1 cellular context compared by ENCODE assay signal in the genomic region with DNA sequence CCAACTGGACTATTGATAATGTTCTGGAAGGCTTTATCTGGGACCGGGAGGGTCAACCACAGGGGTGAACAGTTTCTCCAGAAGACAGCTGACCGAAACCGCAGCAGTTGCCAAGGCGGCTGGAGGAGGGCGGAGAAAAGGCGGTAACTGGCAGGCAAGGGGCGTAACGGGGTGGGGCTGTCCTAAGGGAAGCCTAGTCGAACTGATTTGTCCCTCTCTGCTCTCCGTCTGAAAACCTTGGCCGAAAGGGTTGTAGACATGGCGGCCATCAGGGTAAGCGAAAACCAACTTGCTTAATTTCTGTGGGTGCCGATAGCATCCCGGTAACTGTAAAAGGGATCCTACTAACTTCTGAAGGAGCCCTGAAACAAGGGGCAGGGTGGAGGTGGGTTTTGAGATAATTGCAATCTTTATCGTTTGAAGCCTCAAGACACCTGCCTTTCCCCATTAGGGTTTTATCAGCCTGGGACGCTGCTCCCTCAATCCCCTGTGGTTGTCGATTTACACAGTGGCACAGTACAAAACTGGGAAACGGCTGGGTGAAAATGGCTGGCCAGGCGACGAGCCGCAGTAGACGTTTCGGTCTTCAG.
TF ChIP-seq lines count a peak whose summit lies in the region.

A gene with protein sequence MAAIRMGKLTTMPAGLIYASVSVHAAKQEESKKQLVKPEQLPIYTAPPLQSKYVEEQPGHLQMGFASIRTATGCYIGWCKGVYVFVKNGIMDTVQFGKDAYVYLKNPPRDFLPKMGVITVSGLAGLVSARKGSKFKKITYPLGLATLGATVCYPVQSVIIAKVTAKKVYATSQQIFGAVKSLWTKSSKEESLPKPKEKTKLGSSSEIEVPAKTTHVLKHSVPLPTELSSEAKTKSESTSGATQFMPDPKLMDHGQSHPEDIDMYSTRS (plus strand): TSS at position 223 of the 590 bp plus-strand sequence. CDS start 36 bp downstream, at position 259.

TF ChIP-seq in HepG2, 621 proteins besides CTCF, POLR2A, EP300 and RAD21 (continued from another document and continues in another):
- TF ChIP-seq ZFP37 (CRISPR knock-in tag; IDR thresholded peaks at IDR 0.05; ENCODE audit: borderline replicate concordance) (no peak), TOPORS (CRISPR knock-in tag; IDR thresholded peaks at IDR 0.05) (no peak), NR3C1 (CRISPR knock-in tag; IDR thresholded peaks at IDR 0.05) (no peak), EED (CRISPR knock-in tag; IDR thresholded peaks at IDR 0.05) (no peak), FOXA3 (CRISPR knock-in tag; IDR thresholded peaks at IDR 0.05) (no peak), YEATS2 (CRISPR knock-in tag; IDR thresholded peaks at IDR 0.05; ENCODE audit: borderline replicate concordance) (no peak), MAFK (conservative IDR thresholded peaks at IDR 0.05 in 1 of 2, IDR thresholded peaks at IDR 0.05 in 1 of 2; ENCODE audit: low read length in 2 of 2) (no peak), RBM22 (optimal IDR thresholded peaks at IDR 0.05; ENCODE audit: low read length) (no peak), RFX5 (IDR thresholded peaks at IDR 0.05; ENCODE audit: low read depth, low read length) (peak; percentile 78), FOSL2 (CRISPR knock-in tag; IDR thresholded peaks at IDR 0.05) (no peak), PHF8 (CRISPR knock-in tag; IDR thresholded peaks at IDR 0.05) (peak; percentile 66), HDAC1 (CRISPR knock-in tag; IDR thresholded peaks at IDR 0.05) (no peak), SAFB2 (CRISPR knock-in tag; IDR thresholded peaks at IDR 0.05; ENCODE audit: borderline replicate concordance, low read depth) (no peak), ZNF891 (CRISPR knock-in tag; IDR thresholded peaks at IDR 0.05) (no peak), ZNF296 (CRISPR knock-in tag; conservative IDR thresholded peaks at IDR 0.05) (no peak), ZNF772 (CRISPR knock-in tag; IDR thresholded peaks at IDR 0.05) (no peak), TCF7L2 (IDR thresholded peaks at IDR 0.05; ENCODE audit: low read depth, low read length) (no peak), XRCC5 (optimal IDR thresholded peaks at IDR 0.05; ENCODE audit: low read length) (peak; percentile 35), MEIS2 (CRISPR knock-in tag; IDR thresholded peaks at IDR 0.05) (no peak), ONECUT2 (CRISPR knock-in tag; IDR thresholded peaks at IDR 0.05) (no peak), CCAR2 (optimal IDR thresholded peaks at IDR 0.05; ENCODE audit: low read depth, low read length) (no peak), AKAP8 (CRISPR knock-in tag; IDR thresholded peaks at IDR 0.05) (no peak), CCDC6 (CRISPR knock-in tag; IDR thresholded peaks at IDR 0.05) (no peak), DPF2 (CRISPR knock-in tag; IDR thresholded peaks at IDR 0.05; ENCODE audit: borderline replicate concordance, low read depth) (no peak), SMARCE1 (IDR thresholded peaks at IDR 0.05; ENCODE audit: borderline replicate concordance) (no peak), ZNF75D (CRISPR knock-in tag; IDR thresholded peaks at IDR 0.05; ENCODE audit: borderline replicate concordance) (no peak), ZNF713 (CRISPR knock-in tag; IDR thresholded peaks at IDR 0.05) (no peak), TAF15 (IDR thresholded peaks at IDR 0.05; ENCODE audit: low read depth, low read length, poor library complexity, severe bottlenecking) (no peak), ZBTB42 (CRISPR knock-in tag; IDR thresholded peaks at IDR 0.05) (no peak), ZBTB20 (CRISPR knock-in tag; IDR thresholded peaks at IDR 0.05; ENCODE audit: borderline replicate concordance, low read depth) (no peak), CENPX (CRISPR knock-in tag; IDR thresholded peaks at IDR 0.05) (no peak), ZNF251 (CRISPR knock-in tag; IDR thresholded peaks at IDR 0.05) (no peak), ZNF720 (CRISPR knock-in tag; IDR thresholded peaks at IDR 0.05) (no peak)
- TF ChIP-seq, protein P1, sequence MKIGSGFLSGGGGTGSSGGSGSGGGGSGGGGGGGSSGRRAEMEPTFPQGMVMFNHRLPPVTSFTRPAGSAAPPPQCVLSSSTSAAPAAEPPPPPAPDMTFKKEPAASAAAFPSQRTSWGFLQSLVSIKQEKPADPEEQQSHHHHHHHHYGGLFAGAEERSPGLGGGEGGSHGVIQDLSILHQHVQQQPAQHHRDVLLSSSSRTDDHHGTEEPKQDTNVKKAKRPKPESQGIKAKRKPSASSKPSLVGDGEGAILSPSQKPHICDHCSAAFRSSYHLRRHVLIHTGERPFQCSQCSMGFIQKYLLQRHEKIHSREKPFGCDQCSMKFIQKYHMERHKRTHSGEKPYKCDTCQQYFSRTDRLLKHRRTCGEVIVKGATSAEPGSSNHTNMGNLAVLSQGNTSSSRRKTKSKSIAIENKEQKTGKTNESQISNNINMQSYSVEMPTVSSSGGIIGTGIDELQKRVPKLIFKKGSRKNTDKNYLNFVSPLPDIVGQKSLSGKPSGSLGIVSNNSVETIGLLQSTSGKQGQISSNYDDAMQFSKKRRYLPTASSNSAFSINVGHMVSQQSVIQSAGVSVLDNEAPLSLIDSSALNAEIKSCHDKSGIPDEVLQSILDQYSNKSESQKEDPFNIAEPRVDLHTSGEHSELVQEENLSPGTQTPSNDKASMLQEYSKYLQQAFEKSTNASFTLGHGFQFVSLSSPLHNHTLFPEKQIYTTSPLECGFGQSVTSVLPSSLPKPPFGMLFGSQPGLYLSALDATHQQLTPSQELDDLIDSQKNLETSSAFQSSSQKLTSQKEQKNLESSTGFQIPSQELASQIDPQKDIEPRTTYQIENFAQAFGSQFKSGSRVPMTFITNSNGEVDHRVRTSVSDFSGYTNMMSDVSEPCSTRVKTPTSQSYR (CRISPR knock-in tag; IDR thresholded peaks at IDR 0.05; ENCODE audit: borderline replicate concordance) = no peak
- TF ChIP-seq, protein P2, sequence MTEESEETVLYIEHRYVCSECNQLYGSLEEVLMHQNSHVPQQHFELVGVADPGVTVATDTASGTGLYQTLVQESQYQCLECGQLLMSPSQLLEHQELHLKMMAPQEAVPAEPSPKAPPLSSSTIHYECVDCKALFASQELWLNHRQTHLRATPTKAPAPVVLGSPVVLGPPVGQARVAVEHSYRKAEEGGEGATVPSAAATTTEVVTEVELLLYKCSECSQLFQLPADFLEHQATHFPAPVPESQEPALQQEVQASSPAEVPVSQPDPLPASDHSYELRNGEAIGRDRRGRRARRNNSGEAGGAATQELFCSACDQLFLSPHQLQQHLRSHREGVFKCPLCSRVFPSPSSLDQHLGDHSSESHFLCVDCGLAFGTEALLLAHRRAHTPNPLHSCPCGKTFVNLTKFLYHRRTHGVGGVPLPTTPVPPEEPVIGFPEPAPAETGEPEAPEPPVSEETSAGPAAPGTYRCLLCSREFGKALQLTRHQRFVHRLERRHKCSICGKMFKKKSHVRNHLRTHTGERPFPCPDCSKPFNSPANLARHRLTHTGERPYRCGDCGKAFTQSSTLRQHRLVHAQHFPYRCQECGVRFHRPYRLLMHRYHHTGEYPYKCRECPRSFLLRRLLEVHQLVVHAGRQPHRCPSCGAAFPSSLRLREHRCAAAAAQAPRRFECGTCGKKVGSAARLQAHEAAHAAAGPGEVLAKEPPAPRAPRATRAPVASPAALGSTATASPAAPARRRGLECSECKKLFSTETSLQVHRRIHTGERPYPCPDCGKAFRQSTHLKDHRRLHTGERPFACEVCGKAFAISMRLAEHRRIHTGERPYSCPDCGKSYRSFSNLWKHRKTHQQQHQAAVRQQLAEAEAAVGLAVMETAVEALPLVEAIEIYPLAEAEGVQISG (CRISPR knock-in tag; IDR thresholded peaks at IDR 0.05) = peak; percentile 43; the same call in 1 of the 2 replicates
- TF ChIP-seq, protein P3, sequence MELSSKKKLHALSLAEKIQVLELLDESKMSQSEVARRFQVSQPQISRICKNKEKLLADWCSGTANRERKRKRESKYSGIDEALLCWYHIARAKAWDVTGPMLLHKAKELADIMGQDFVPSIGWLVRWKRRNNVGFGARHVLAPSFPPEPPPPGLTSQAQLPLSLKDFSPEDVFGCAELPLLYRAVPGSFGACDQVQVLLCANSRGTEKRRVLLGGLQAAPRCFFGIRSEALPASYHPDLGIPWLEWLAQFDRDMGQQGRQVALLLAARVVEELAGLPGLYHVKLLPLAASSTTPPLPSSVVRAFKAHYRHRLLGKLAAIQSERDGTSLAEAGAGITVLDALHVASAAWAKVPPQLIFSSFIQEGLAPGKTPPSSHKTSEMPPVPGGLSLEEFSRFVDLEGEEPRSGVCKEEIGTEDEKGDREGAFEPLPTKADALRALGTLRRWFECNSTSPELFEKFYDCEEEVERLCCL (CRISPR knock-in tag; IDR thresholded peaks at IDR 0.05; ENCODE audit: borderline replicate concordance) = no peak
- TF ChIP-seq, protein P4, sequence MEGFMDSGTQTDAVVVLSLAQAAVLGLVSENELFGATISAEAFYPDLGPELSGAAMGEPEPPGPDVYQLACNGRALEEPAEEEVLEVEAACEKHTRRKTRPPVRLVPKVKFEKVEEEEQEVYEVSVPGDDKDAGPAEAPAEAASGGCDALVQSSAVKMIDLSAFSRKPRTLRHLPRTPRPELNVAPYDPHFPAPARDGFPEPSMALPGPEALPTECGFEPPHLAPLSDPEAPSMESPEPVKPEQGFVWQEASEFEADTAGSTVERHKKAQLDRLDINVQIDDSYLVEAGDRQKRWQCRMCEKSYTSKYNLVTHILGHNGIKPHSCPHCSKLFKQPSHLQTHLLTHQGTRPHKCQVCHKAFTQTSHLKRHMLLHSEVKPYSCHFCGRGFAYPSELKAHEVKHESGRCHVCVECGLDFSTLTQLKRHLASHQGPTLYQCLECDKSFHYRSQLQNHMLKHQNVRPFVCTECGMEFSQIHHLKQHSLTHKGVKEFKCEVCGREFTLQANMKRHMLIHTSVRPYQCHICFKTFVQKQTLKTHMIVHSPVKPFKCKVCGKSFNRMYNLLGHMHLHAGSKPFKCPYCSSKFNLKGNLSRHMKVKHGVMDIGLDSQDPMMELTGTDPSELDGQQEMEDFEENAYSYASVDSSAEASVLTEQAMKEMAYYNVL (CRISPR knock-in tag; IDR thresholded peaks at IDR 0.05; ENCODE audit: borderline replicate concordance) = no peak
- TF ChIP-seq, protein P5, sequence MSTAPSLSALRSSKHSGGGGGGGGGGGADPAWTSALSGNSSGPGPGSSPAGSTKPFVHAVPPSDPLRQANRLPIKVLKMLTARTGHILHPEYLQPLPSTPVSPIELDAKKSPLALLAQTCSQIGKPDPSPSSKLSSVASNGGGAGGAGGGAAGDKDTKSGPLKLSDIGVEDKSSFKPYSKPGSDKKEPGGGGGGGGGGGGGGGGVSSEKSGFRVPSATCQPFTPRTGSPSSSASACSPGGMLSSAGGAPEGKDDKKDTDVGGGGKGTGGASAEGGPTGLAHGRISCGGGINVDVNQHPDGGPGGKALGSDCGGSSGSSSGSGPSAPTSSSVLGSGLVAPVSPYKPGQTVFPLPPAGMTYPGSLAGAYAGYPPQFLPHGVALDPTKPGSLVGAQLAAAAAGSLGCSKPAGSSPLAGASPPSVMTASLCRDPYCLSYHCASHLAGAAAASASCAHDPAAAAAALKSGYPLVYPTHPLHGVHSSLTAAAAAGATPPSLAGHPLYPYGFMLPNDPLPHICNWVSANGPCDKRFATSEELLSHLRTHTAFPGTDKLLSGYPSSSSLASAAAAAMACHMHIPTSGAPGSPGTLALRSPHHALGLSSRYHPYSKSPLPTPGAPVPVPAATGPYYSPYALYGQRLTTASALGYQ (CRISPR knock-in tag; IDR thresholded peaks at IDR 0.05) = no peak
- TF ChIP-seq, protein P6, sequence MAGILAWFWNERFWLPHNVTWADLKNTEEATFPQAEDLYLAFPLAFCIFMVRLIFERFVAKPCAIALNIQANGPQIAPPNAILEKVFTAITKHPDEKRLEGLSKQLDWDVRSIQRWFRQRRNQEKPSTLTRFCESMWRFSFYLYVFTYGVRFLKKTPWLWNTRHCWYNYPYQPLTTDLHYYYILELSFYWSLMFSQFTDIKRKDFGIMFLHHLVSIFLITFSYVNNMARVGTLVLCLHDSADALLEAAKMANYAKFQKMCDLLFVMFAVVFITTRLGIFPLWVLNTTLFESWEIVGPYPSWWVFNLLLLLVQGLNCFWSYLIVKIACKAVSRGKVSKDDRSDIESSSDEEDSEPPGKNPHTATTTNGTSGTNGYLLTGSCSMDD (CRISPR knock-in tag; IDR thresholded peaks at IDR 0.05) = no peak
- TF ChIP-seq, protein P7, sequence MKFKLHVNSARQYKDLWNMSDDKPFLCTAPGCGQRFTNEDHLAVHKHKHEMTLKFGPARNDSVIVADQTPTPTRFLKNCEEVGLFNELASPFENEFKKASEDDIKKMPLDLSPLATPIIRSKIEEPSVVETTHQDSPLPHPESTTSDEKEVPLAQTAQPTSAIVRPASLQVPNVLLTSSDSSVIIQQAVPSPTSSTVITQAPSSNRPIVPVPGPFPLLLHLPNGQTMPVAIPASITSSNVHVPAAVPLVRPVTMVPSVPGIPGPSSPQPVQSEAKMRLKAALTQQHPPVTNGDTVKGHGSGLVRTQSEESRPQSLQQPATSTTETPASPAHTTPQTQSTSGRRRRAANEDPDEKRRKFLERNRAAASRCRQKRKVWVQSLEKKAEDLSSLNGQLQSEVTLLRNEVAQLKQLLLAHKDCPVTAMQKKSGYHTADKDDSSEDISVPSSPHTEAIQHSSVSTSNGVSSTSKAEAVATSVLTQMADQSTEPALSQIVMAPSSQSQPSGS (CRISPR knock-in tag; IDR thresholded peaks at IDR 0.05) = 0 out of 2 replicates have a peak, but pooled peaks have one; percentile 23
- TF ChIP-seq, protein P8, sequence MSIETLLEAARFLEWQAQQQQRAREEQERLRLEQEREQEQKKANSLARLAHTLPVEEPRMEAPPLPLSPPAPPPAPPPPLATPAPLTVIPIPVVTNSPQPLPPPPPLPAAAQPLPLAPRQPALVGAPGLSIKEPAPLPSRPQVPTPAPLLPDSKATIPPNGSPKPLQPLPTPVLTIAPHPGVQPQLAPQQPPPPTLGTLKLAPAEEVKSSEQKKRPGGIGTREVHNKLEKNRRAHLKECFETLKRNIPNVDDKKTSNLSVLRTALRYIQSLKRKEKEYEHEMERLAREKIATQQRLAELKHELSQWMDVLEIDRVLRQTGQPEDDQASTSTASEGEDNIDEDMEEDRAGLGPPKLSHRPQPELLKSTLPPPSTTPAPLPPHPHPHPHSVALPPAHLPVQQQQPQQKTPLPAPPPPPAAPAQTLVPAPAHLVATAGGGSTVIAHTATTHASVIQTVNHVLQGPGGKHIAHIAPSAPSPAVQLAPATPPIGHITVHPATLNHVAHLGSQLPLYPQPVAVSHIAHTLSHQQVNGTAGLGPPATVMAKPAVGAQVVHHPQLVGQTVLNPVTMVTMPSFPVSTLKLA (IDR thresholded peaks at IDR 0.05) = no peak
- TF ChIP-seq, protein P9, sequence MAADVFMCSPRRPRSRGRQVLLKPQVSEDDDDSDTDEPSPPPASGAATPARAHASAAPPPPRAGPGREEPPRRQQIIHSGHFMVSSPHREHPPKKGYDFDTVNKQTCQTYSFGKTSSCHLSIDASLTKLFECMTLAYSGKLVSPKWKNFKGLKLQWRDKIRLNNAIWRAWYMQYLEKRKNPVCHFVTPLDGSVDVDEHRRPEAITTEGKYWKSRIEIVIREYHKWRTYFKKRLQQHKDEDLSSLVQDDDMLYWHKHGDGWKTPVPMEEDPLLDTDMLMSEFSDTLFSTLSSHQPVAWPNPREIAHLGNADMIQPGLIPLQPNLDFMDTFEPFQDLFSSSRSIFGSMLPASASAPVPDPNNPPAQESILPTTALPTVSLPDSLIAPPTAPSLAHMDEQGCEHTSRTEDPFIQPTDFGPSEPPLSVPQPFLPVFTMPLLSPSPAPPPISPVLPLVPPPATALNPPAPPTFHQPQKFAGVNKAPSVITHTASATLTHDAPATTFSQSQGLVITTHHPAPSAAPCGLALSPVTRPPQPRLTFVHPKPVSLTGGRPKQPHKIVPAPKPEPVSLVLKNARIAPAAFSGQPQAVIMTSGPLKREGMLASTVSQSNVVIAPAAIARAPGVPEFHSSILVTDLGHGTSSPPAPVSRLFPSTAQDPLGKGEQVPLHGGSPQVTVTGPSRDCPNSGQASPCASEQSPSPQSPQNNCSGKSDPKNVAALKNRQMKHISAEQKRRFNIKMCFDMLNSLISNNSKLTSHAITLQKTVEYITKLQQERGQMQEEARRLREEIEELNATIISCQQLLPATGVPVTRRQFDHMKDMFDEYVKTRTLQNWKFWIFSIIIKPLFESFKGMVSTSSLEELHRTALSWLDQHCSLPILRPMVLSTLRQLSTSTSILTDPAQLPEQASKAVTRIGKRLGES (CRISPR knock-in tag; IDR thresholded peaks at IDR 0.05; ENCODE audit: borderline replicate concordance) = no peak
